Comparison of ENCODE assay signal across 8 cellular contexts in the genomic region with DNA sequence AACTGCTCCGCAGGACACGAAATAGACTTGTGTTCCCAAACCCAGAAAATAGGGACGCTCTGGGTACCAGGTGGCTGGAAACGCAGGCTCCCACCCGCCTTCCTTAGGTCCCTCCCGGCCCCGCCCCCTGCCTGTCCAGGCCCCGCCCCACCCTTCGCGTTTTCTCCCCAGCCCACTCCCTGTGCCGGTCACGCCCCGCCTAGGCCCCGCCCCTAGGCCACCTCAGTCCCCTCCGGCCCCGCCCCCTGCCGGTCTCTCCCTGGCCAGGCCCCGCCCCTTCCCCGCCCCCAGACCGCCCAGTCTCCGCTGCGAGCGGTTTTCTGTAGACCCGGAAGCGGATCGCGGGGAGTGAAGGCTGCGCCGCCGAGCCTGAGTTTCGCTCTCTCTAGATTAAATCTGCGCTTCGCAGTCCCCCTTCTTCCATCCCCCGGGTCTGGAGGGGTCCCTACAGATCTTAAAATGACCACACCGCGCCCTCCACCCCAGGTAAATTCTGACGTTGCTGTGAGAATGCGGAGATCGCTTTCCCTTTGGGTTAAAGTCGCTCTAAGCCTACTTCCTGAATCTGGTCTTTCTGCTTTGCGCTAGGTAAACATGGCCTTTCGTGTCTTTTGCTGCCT. TPM values are rescaled to one million over a fixed set of nuclear protein-coding genes. Genes with fewer than 3 reads are reported as not detected.
DNase-seq lines count a peak whose midpoint lies in the region; ATAC-seq and TF ChIP-seq lines count a peak whose summit lies in the region.

No MANE protein-coding gene starts in this region.

- no peak for TF ChIP-seq CTCF in left ventricle myocardium inferior (IDR thresholded peaks at IDR 0.05; ENCODE audit: borderline replicate concordance)
- no peak for TF ChIP-seq CTCF in tibial artery (IDR thresholded peaks at IDR 0.05)

- H3K36me3 ChIP-seq in left ventricle myocardium inferior: peaks cover 36% of the 10 kb centered on the region
- peaks cover 21 to 38% (median 28%) of the 10 kb centered on the region in 3 donors for H3K36me3 ChIP-seq in tibial artery

- peaks cover 32% of the 10 kb centered on the region for H3K4me1 ChIP-seq in left ventricle myocardium inferior
- H3K4me1 ChIP-seq in tibial artery: peaks cover 0 to 25% (median 13%) of the 10 kb centered on the region in 4 donors

- peak overlapping the region; percentile 83 for H3K4me3 ChIP-seq in left ventricle myocardium inferior
- H3K4me3 ChIP-seq in tibial artery: peak overlapping the region; percentile 74 to 76

- H3K9me3 ChIP-seq in left ventricle myocardium inferior (replicated peaks) (peaks cover 40% of the 10 kb centered on the region), tibial artery (peaks cover 0 to 37% (median 24%) of the 10 kb centered on the region in 3 donors)

- DNase-seq in ELR (ENCODE audit: low read depth) (peak; percentile 89), KBM-7 (peak; percentile 80), SW480 (ENCODE audit: low spot score) (peak; percentile 66), amniotic stem cell (lab: John Stamatoyannopoulos, UW) (peak; percentile 20), left ventricle myocardium inferior (peak; percentile 99), pons (ENCODE audit: low spot score) (peak; percentile 86), tibial artery (peak; percentile 95 to 98)

- H3K27ac ChIP-seq in left ventricle myocardium inferior (replicated peaks) (peak overlapping the region; percentile 92), tibial artery (peak overlapping the region; percentile 84 to 87)

- in situ Hi-C loops in KBM-7 (cut with MboI; ENCODE audit: low pct_unique_long_range_greater_than_20kb, low sequenced_read_pairs): no loop called here

- ATAC-seq in GM21367 (IDR thresholded peaks at IDR 0.05; ENCODE audit: unreplicated experiment): no peak

- no peaks in the 10 kb centered on the region for H3K27me3 ChIP-seq in left ventricle myocardium inferior (ENCODE audit: low read depth)
- H3K27me3 ChIP-seq in tibial artery: no peaks in the 10 kb centered on the region

- intact Hi-C loops in left ventricle myocardium inferior (cut with micrococcal nuclease): no loop called here
- intact Hi-C loops in tibial artery (cut with DNase I; ENCODE audit: low total_unique reads): loop anchor here (5.0 to 10.0 kb wide), 3 partner anchors 58 to 165 kb away; partner anchors contain the start of genes VN1R2, ZNF677 and ZNF845

RNA-seq across cellular contexts. Expression of gene ZNF665, which starts 3.7 kb away (rescaled TPM):
- 1.6 TPM for total RNA-seq in left ventricle myocardium inferior

RNA-seq across cellular contexts. Expression of gene ZNF347, which starts 38.0 kb away (rescaled TPM):
- 7.3 TPM for total RNA-seq in left ventricle myocardium inferior

RNA-seq across cellular contexts. Expression of gene ZNF677, which starts 57.8 kb away (rescaled TPM):
- total RNA-seq in left ventricle myocardium inferior: 25.2 TPM

Comparison
In these comparisons a context has a peak if more than half of its experiments do, and no peak if none do; other contexts are left out.
1. DNase-seq: peak in every context shown above with its lines; median percentile 99 in left ventricle myocardium inferior; 96 in tibial artery; 89 in ELR; 86 in pons; 80 in KBM-7; 66 in SW480; 20 in amniotic stem cell.